In genomic region chr2:186543561-186544131, GRCh38 we compare ENCODE assay signal across 9 cellular contexts. TPM values are rescaled to one million over a fixed set of nuclear protein-coding genes. Genes with fewer than 3 reads are reported as not detected.
DNase-seq lines count a peak whose midpoint lies in the region; ATAC-seq and TF ChIP-seq lines count a peak whose summit lies in the region.
"Had no signal": no experiment of that assay in that cellular context is flagged by ENCODE, and none has a peak within 500 bp of the region (broad histone marks: within the 10 kb centered on the region; RNA-seq: fewer than 3 reads in every experiment).

No MANE protein-coding gene starts in this region.

- intact Hi-C loops in left lung (cut with DNase I): no loop called here

- peak; percentile 68 to 81 for DNase-seq in cardiac fibroblast (ENCODE audit: low read depth in 2 of 2)
- no peak for DNase-seq in left lung
- DNase-seq in tibial nerve (ENCODE audit: low spot score in 2 of 2): no peak
- no peak for DNase-seq in stimulated activated naive B cell treated with anti-CD40 and anti-IgM and Interleukin-4, amounts not matched to agents 10 μg/mL and 1 μg/mL and 100 μg/mL, for 72 hours
- no peak for DNase-seq in NCI-H2196 treated with DMSO at 0.1 percent for 48 hours (lab: John Stamatoyannopoulos, UW; ENCODE audit: unreplicated experiment)
- DNase-seq in NCI-H526 treated with DMSO at 0.1 percent for 48 hours (lab: John Stamatoyannopoulos, UW): no peak
- DNase-seq: activated CD8-positive, alpha-beta memory T cell treated with anti-CD3 and anti-CD28 coated beads for 24 hours had no signal

- TF ChIP-seq CTCF in cardiac fibroblast (IDR thresholded peaks at IDR 0.05; ENCODE audit: low read depth, low read length): no peak
- TF ChIP-seq CTCF in left lung (IDR thresholded peaks at IDR 0.05): no peak
- no peak for TF ChIP-seq CTCF in tibial nerve (IDR thresholded peaks at IDR 0.05)

- H3K27me3 Mint-ChIP-seq in stimulated activated naive B cell treated with anti-CD40 and anti-IgM and Interleukin-4, amounts not matched to agents 10 μg/mL and 1 μg/mL and 100 μg/mL, for 72 hours: peaks cover 0 to 5% of the 10 kb centered on the region in 2 donors

- H3K9me3 ChIP-seq in HUES6 (ENCODE audit: control insufficient read depth, insufficient read depth, low read depth, low read length) (no peaks in the 10 kb centered on the region), left lung (no peaks in the 10 kb centered on the region), tibial nerve (no peaks in the 10 kb centered on the region)

- H3K9me3 Mint-ChIP-seq in stimulated activated naive B cell treated with anti-CD40 and anti-IgM and Interleukin-4, amounts not matched to agents 10 μg/mL and 1 μg/mL and 100 μg/mL, for 72 hours: no peaks in the 10 kb centered on the region

- no peak for TF ChIP-seq POLR2A in tibial nerve (IDR thresholded peaks at IDR 0.05)

- H3K27me3 ChIP-seq in HUES6 (ENCODE audit: control insufficient read depth, insufficient read depth, low read length) (no peaks in the 10 kb centered on the region), left lung (no peaks in the 10 kb centered on the region), tibial nerve (no peaks in the 10 kb centered on the region)

- WGBS in tibial nerve, 2 donors: 60 to 69% methylated on average over 3 of the region's 3 CpGs

- H3K4me3 ChIP-seq in HUES6 (ENCODE audit: low read depth, low read length) (no peak overlapping the region; the same call in 1 of the 2 replicates), cardiac fibroblast (replicated peaks in 1 of 2; ENCODE audit: low read depth in 2 of 2, low read length in 2 of 2) (no peak overlapping the region), left lung (no peak overlapping the region), tibial nerve (no peak overlapping the region)

- H3K27ac ChIP-seq in HUES6 (ENCODE audit: low read depth, low read length) (peak overlapping the region; percentile 87), left lung (peak overlapping the region; percentile 74 to 86), tibial nerve (peak overlapping the region in 3 of 4 donors; percentile 32 to 81 (median 70))

- TF ChIP-seq EP300 in tibial nerve (IDR thresholded peaks at IDR 0.05): no peak

- H3K9ac ChIP-seq in HUES6 (ENCODE audit: low read length): peak overlapping the region; percentile 36

- H3K36me3 ChIP-seq in HUES6 (ENCODE audit: control insufficient read depth, insufficient read depth, low read length) (no peaks in the 10 kb centered on the region), left lung (no peaks in the 10 kb centered on the region), tibial nerve (no peaks in the 10 kb centered on the region)

- H3K4me3 Mint-ChIP-seq in stimulated activated naive B cell treated with anti-CD40 and anti-IgM and Interleukin-4, amounts not matched to agents 10 μg/mL and 1 μg/mL and 100 μg/mL, for 72 hours: no peak overlapping the region

- no peak overlapping the region for H3K27ac Mint-ChIP-seq in stimulated activated naive B cell treated with anti-CD40 and anti-IgM and Interleukin-4, amounts not matched to agents 10 μg/mL and 1 μg/mL and 100 μg/mL, for 72 hours

- H3K4me1 ChIP-seq in HUES6 (ENCODE audit: control insufficient read depth, insufficient read depth, low read length): peaks cover 43% of the 10 kb centered on the region
- H3K4me1 ChIP-seq in left lung: peaks cover 21 to 27% of the 10 kb centered on the region in 2 donors
- H3K4me1 ChIP-seq in tibial nerve: peaks cover 0 to 40% (median 19%) of the 10 kb centered on the region in 4 donors

- H3K4me1 Mint-ChIP-seq in stimulated activated naive B cell treated with anti-CD40 and anti-IgM and Interleukin-4, amounts not matched to agents 10 μg/mL and 1 μg/mL and 100 μg/mL, for 72 hours: no peaks in the 10 kb centered on the region

- H3K36me3 Mint-ChIP-seq in stimulated activated naive B cell treated with anti-CD40 and anti-IgM and Interleukin-4, amounts not matched to agents 10 μg/mL and 1 μg/mL and 100 μg/mL, for 72 hours: no peaks in the 10 kb centered on the region

- ATAC-seq in left lung: peak; percentile 39
- ATAC-seq in HG03432 (IDR thresholded peaks at IDR 0.05; ENCODE audit: unreplicated experiment): no peak
- no peak for ATAC-seq in stimulated activated naive B cell treated with anti-CD40 and anti-IgM and Interleukin-4, amounts not matched to agents 10 μg/mL and 1 μg/mL and 100 μg/mL, for 72 hours (replicated peaks)

RNA-seq across cellular contexts. Expression of gene ITGAV, which starts 46.2 kb away (rescaled TPM):
- 100 to 1,000 TPM in 1 of 2 donors, 10 to 100 TPM in 1; 90.0 to 175 TPM for total RNA-seq in left lung
- total RNA-seq in tibial nerve: 100 to 1,000 TPM in 2 of 4 donors, 10 to 100 TPM in 2; 97.1 to 114 (median 100) TPM

RNA-seq across cellular contexts. Expression of gene ZC3H15, which starts 57.6 kb away (rescaled TPM):
- total RNA-seq in left lung: 10 to 100 TPM; 43.4 to 51.4 TPM
- 10 to 100 TPM; 45.7 to 50.7 (median 48.4) TPM for total RNA-seq in tibial nerve

Comparison
In these comparisons a context has a peak if more than half of its experiments do, and no peak if none do; other contexts are left out.
1. DNase-seq: peak in cardiac fibroblast (2 of 2); none in left lung (0 of 2), tibial nerve (0 of 2), stimulated activated naive B cell treated with anti-CD40 and anti-IgM and Interleukin-4, amounts not matched to agents 10 μg/mL and 1 μg/mL and 100 μg/mL, for 72 hours (single experiment), NCI-H2196 treated with DMSO at 0.1 percent for 48 hours (single experiment) and NCI-H526 treated with DMSO at 0.1 percent for 48 hours (single experiment).
2. Peak in every context shown above with its lines, with median percentiles within 50 percentile points of each other: H3K27ac ChIP-seq.